14 cellular contexts compared by ENCODE assay signal in the genomic region with DNA sequence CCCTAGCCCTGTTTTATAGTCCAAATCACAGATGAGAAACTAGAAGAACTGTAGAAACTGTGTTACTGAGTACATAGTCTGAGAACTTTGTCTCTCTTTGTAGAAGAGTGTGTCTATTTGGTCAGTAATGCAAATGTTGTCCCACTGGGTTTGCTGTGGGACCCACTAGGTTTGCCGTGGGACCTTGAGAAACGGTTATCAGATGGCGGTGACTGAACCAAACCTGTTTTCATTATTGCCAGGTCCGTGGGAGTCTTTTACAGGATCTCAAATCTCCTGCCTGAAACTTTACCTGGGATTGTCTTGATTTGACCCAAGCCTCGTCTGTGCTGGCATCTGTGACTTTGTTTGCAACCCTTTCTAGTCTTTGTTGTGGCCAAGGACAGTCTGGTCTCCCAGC. TPM values are rescaled to one million over a fixed set of nuclear protein-coding genes. Genes with fewer than 3 reads are reported as not detected.
DNase-seq lines count a peak whose midpoint lies in the region; ATAC-seq and TF ChIP-seq lines count a peak whose summit lies in the region.
"Had no signal": no experiment of that assay in that cellular context is flagged by ENCODE, and none has a peak within 500 bp of the region (broad histone marks: within the 10 kb centered on the region; RNA-seq: fewer than 3 reads in every experiment).

No MANE protein-coding gene starts in this region.

- peaks cover 79% of the 10 kb centered on the region for H3K79me2 ChIP-seq in DND-41 (ENCODE audit: insufficient read depth, low read length)

- TF ChIP-seq CTCF in DND-41 (IDR thresholded peaks at IDR 0.05; ENCODE audit: borderline replicate concordance, extremely low read depth, low read length, poor library complexity, severe bottlenecking) = no peak
- TF ChIP-seq CTCF in adrenal gland (IDR thresholded peaks at IDR 0.05) = no peak
- no peak for TF ChIP-seq CTCF in liver (IDR thresholded peaks at IDR 0.05; ENCODE audit: low read depth, low read length, missing input control)
- no peak for TF ChIP-seq CTCF in suprapubic skin (IDR thresholded peaks at IDR 0.05)

- H3K9ac ChIP-seq in DND-41 (ENCODE audit: low read depth, low read length) (no peak overlapping the region), liver (ENCODE audit: low read depth in 1 of 2, low read length in 2 of 2) (no peak overlapping the region)
- H3K9ac ChIP-seq: SK-N-SH had no signal

- TF ChIP-seq POLR2A in adrenal gland (IDR thresholded peaks at IDR 0.05) (no peak), suprapubic skin (IDR thresholded peaks at IDR 0.05) (no peak)

- H4K20me1 ChIP-seq in DND-41 (ENCODE audit: insufficient read depth, low read length) = peaks cover 16% of the 10 kb centered on the region; the same call in 1 of the 2 replicates

- no peak overlapping the region for H3K4me2 ChIP-seq in DND-41 (ENCODE audit: insufficient read depth, low read length)
- H3K4me2 ChIP-seq: SK-N-SH had no signal

- H3K4me3 ChIP-seq in DND-41 (ENCODE audit: low read depth in 1 of 2, low read length in 2 of 2) (no peak overlapping the region), adrenal gland (no peak overlapping the region), liver (ENCODE audit: low read depth in 1 of 3, low read length in 3 of 3) (no peak overlapping the region), suprapubic skin (no peak overlapping the region)

- H3K4me1 ChIP-seq in DND-41 (ENCODE audit: insufficient read depth, low read length) = peaks cover 49% of the 10 kb centered on the region
- peaks cover 11 to 25% of the 10 kb centered on the region in 2 donors for H3K4me1 ChIP-seq in adrenal gland (replicated peaks in 1 of 2)
- H3K4me1 ChIP-seq in liver (ENCODE audit: control insufficient read depth in 4 of 4, insufficient read depth in 4 of 4, low read length in 3 of 4) = peaks cover 8 to 53% (median 34%) of the 10 kb centered on the region in 4 donors
- peaks cover 59% of the 10 kb centered on the region for H3K4me1 ChIP-seq in suprapubic skin

- H3K27ac ChIP-seq in DND-41 (ENCODE audit: low read length) (peak overlapping the region; percentile 55; the same call in 1 of the 2 replicates), adrenal gland (peak overlapping the region in 3 of 5 donors; percentile 13 to 73 (median 72)), liver (ENCODE audit: low read depth in 1 of 2, low read length in 2 of 2) (no peak overlapping the region), suprapubic skin (peak overlapping the region; percentile 57)
- H3K27ac ChIP-seq: brain microvascular endothelial cell had no signal

- H3K27me3 ChIP-seq in DND-41 (ENCODE audit: insufficient read depth, low read length, poor library complexity) = no peaks in the 10 kb centered on the region
- no peaks in the 10 kb centered on the region for H3K27me3 ChIP-seq in adrenal gland
- H3K27me3 ChIP-seq in liver (ENCODE audit: control insufficient read depth in 4 of 4, insufficient read depth in 4 of 4, low read length in 3 of 4) = no peaks in the 10 kb centered on the region
- no peaks in the 10 kb centered on the region for H3K27me3 ChIP-seq in suprapubic skin
- H3K27me3 ChIP-seq: brain microvascular endothelial cell had no signal

- DNase-seq in DND-41 (no peak), adrenal gland (no peak), suprapubic skin (ENCODE audit: low spot score in 2 of 2) (no peak), NCI-H187 treated with DMSO at 0.1 percent for 48 hours (lab: John Stamatoyannopoulos, UW) (no peak), SHP77 (lab: John Stamatoyannopoulos, UW) (no peak), DMS153 treated with DMSO at 0.1 percent for 48 hours (lab: John Stamatoyannopoulos, UW; ENCODE audit: unreplicated experiment) (no peak)
- DNase-seq: activated CD4-positive, CD25-positive, alpha-beta regulatory T cell treated with anti-CD3 and anti-CD28 coated beads, Interleukin-2, amount 50 U/mL, for 72 hours; brain microvascular endothelial cell; NCI-H2107; NCI-H510A; occipital lobe; retina; SK-N-SH had no signal

- TF ChIP-seq EP300 in suprapubic skin (IDR thresholded peaks at IDR 0.05) = no peak

- no peak overlapping the region for H2AFZ ChIP-seq in DND-41 (ENCODE audit: low read depth, low read length)

- no peaks in the 10 kb centered on the region for H3K9me3 ChIP-seq in DND-41 (ENCODE audit: insufficient read depth, low read length, severe bottlenecking)
- H3K9me3 ChIP-seq in adrenal gland (replicated peaks in 1 of 3) = no peaks in the 10 kb centered on the region
- H3K9me3 ChIP-seq in liver (ENCODE audit: control insufficient read depth in 4 of 4, low read length in 3 of 4) = no peaks in the 10 kb centered on the region
- no peaks in the 10 kb centered on the region for H3K9me3 ChIP-seq in suprapubic skin
- H3K9me3 ChIP-seq: SK-N-SH had no signal

- no peak for TF ChIP-seq RAD21 in liver (IDR thresholded peaks at IDR 0.05)

- intact Hi-C loops in adrenal gland (cut with DNase I) = no loop called here

- no peak for ATAC-seq in DND-41 (ENCODE audit: insufficient read depth, low read depth)

- H3K36me3 ChIP-seq in DND-41 (ENCODE audit: insufficient read depth, low read length) (no peaks in the 10 kb centered on the region), adrenal gland (replicated peaks in 1 of 2) (no peaks in the 10 kb centered on the region), liver (ENCODE audit: control insufficient read depth in 4 of 4, insufficient read depth in 3 of 4, low read depth in 1 of 4, low read length in 3 of 4) (no peaks in the 10 kb centered on the region), suprapubic skin (no peaks in the 10 kb centered on the region)
- H3K36me3 ChIP-seq: brain microvascular endothelial cell had no signal

- WGBS in adrenal gland, 4 donors = 69 to 82% (median 72%) methylated on average over 5 of the region's 5 CpGs
- WGBS in liver = 45% methylated on average over 5 of the region's 5 CpGs
- 72% methylated on average over 5 of the region's 5 CpGs for WGBS in suprapubic skin

TF ChIP-seq in liver, 16 proteins besides CTCF, POLR2A, EP300 and RAD21:
- TF ChIP-seq RXRA (IDR thresholded peaks at IDR 0.05) (peak in 1 of 2 donors; percentile 8), HNF4A (conservative IDR thresholded peaks at IDR 0.05) (peak; percentile 42 to 44), FOXA2 (IDR thresholded peaks at IDR 0.05) (no peak), SP1 (IDR thresholded peaks at IDR 0.05) (no peak)
- TF ChIP-seq, protein P1, sequence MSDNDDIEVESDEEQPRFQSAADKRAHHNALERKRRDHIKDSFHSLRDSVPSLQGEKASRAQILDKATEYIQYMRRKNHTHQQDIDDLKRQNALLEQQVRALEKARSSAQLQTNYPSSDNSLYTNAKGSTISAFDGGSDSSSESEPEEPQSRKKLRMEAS (IDR thresholded peaks at IDR 0.05) = no peak

RNA-seq across cellular contexts. Expression of a gene that starts 41.5 kb away (rescaled TPM):
- total RNA-seq in adrenal gland (10 to 100 TPM in 6 of 8 donors, 1 to 10 TPM in 2; 9.7 to 23.9 (median 18.1) TPM), liver (10 to 100 TPM in 1 of 2 donors, 1 to 10 TPM in 1; 7.1 to 11.5 TPM), suprapubic skin (10 to 100 TPM; 14.6 to 19.0 (median 17.6) TPM)
- polyA plus RNA-seq in adrenal gland (10 to 100 TPM; 15.7 to 19.5 (median 19.5) TPM), liver (10 to 100 TPM; 11.9 to 16.1 TPM)

RNA-seq across cellular contexts. Expression of a gene that starts 43.9 kb away (rescaled TPM):
- total RNA-seq in adrenal gland (10 to 100 TPM; 22.5 to 42.1 (median 35.6) TPM), liver (10 to 100 TPM; 10.6 to 20.0 TPM), suprapubic skin (10 to 100 TPM; 16.4 to 21.3 (median 20.2) TPM)
- polyA plus RNA-seq in adrenal gland (10 to 100 TPM; 13.0 to 35.2 (median 13.0) TPM), liver (10 to 100 TPM; 11.5 to 17.1 TPM)

Comparison
In these comparisons a context has a peak if more than half of its experiments do, and no peak if none do; other contexts are left out.
1. H3K27ac ChIP-seq: peak in DND-41 (single experiment), adrenal gland (3 of 5) and suprapubic skin (single experiment); none in liver (0 of 2).